In the genomic region with DNA sequence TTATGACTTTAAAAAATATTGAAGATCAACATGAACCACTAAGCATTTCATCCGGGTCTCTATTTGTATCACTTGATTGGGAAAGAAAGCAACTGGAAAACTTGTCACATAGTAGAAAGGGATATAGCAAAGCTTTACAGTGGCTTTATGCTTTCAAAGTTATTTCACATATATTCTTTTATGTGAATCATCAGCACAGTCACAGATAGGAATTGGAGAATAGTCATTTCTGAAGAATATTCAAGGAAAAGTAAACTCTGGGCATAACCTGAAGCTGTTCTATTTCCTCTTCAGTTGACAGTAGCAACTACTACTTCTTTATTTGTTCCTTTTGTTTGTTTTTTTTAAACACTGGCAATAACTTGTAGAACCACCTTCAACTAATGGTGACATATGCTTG, we compare ENCODE assay signal across 27 cellular contexts. TPM values are rescaled to one million over a fixed set of nuclear protein-coding genes. Genes with fewer than 3 reads are reported as not detected.
"Had no signal": no experiment of that assay in that cellular context is flagged by ENCODE, and none has a peak within 500 bp of the region (broad histone marks: within the 10 kb centered on the region; RNA-seq: fewer than 3 reads in every experiment).

No MANE protein-coding gene starts in this region.

- H3K27ac ChIP-seq: brain microvascular endothelial cell, colonic mucosa, dorsolateral prefrontal cortex had no signal

- H3K36me3 ChIP-seq: brain microvascular endothelial cell, colonic mucosa had no signal

- H3K27me3 ChIP-seq: brain microvascular endothelial cell, colonic mucosa, dorsolateral prefrontal cortex had no signal

- DNase-seq: activated CD4-positive, alpha-beta memory T cell treated with anti-CD3 and anti-CD28 coated beads for 36 hours; activated CD4-positive, alpha-beta T cell treated with anti-CD3 and anti-CD28 coated beads for 36 hours; activated CD4-positive, alpha-beta T cell treated with anti-CD3 and anti-CD28 coated beads, Interleukin-2, amount 10 ng/mL, durations not matched to agents 24 days and 14 days; activated CD4-positive, CD25-positive, alpha-beta regulatory T cell; activated CD4-positive, CD25-positive, alpha-beta regulatory T cell treated with anti-CD3 and anti-CD28 coated beads, Interleukin-2, amount 50 U/mL, for 72 hours; activated CD8-positive, alpha-beta memory T cell treated with anti-CD3 and anti-CD28 coated beads, Interleukin-2, amount 10 ng/mL, durations not matched to agents 7 days and 5 days; activated CD8-positive, alpha-beta memory T cell treated with anti-CD3 and anti-CD28 coated beads, Interleukin-2, amount 50 U/mL, for 4 hours; activated CD8-positive, alpha-beta T cell treated with anti-CD3 and anti-CD28 coated beads, Interleukin-2, amount 10 ng/mL, durations not matched to agents 7 days and 5 days; activated effector memory CD4-positive, alpha-beta T cell treated with anti-CD3 and anti-CD28 coated beads, Interleukin-2, amount 50 U/mL, for 16 hours; activated naive CD4-positive, alpha-beta T cell treated with anti-CD3 and anti-CD28 coated beads, Interleukin-2, amount 10 ng/mL, durations not matched to agents 7 days and 5 days; activated naive CD8-positive, alpha-beta T cell treated with anti-CD3 and anti-CD28 coated beads, Interleukin-2, amount 10 ng/mL, durations not matched to agents 7 days and 5 days; activated T-cell treated with anti-CD3 and anti-CD28 coated beads, Interleukin-2, amount 50 U/mL, for 1 hour; activated T-cell treated with anti-CD3 and anti-CD28 coated beads, Interleukin-2, amount 50 U/mL, for 48 hours; brain microvascular endothelial cell; central memory CD4-positive, alpha-beta T cell; cerebellar nuclear complex; colonic mucosa; dorsolateral prefrontal cortex; effector memory CD4-positive, alpha-beta T cell; endodermal cell; foreskin fibroblast; head of caudate nucleus; T-helper 1 cell; T-helper 17 cell; T1000 had no signal

- H3K4me3 ChIP-seq: colonic mucosa, dorsolateral prefrontal cortex had no signal

- H3K4me1 ChIP-seq: colonic mucosa had no signal

- H3K9me3 ChIP-seq: colonic mucosa had no signal

- ATAC-seq: activated CD4-positive, alpha-beta T cell treated with anti-CD3 and anti-CD28 coated beads for 36 hours; activated CD8-positive, alpha-beta memory T cell treated with anti-CD3 and anti-CD28 coated beads, Interleukin-2, amount 10 ng/mL, durations not matched to agents 7 days and 5 days; activated CD8-positive, alpha-beta T cell treated with anti-CD3 and anti-CD28 coated beads, Interleukin-2, amount 10 ng/mL, durations not matched to agents 7 days and 5 days; activated naive CD4-positive, alpha-beta T cell treated with anti-CD3 and anti-CD28 coated beads, Interleukin-2, amount 50 U/mL, for 72 hours; esophagus mucosa; T-helper 17 cell had no signal

RNA-seq across cellular contexts. Expression of a gene that starts 50.5 kb away (rescaled TPM):
- total RNA-seq: T-helper 17 cell had no signal
